25 cellular contexts compared by ENCODE assay signal in genomic region chr5:83484294-83484693, GRCh38. TPM values are rescaled to one million over a fixed set of nuclear protein-coding genes. Genes with fewer than 3 reads are reported as not detected.
A peak's percentile ranks its signal among the peaks of the same experiment; 100 is the strongest.
DNase-seq lines count a peak whose midpoint lies in the region; ATAC-seq, FAIRE-seq and TF ChIP-seq lines count a peak whose summit lies in the region.
"Had no signal": no experiment of that assay in that cellular context is flagged by ENCODE, and none has a peak within 500 bp of the region (broad histone marks: within the 10 kb centered on the region; RNA-seq: fewer than 3 reads in every experiment).

No MANE protein-coding gene starts in this region.

- H4K91ac ChIP-seq in H1 (replicated peaks; ENCODE audit: insufficient read length, low read length) = no peak overlapping the region

- no peak overlapping the region for H2BK5ac ChIP-seq in H1 (ENCODE audit: low read depth, low read length)

- H4K5ac ChIP-seq in H1 (ENCODE audit: insufficient read length, low read depth, low read length) = no peak overlapping the region

- H2AFZ ChIP-seq in H1 (ENCODE audit: low read length) (no peak overlapping the region), neural cell (ENCODE audit: low read depth, low read length) (no peak overlapping the region)
- H2AFZ ChIP-seq: GM23338 had no signal

- peaks cover 22% of the 10 kb centered on the region for H3F3A ChIP-seq in neural cell (ENCODE audit: insufficient read depth, low read length, poor library complexity, severe bottlenecking)

- H3K4me3 ChIP-seq in H1 (ENCODE audit: extremely low read depth in 1 of 4, insufficient read depth in 2 of 4, low read depth in 3 of 4, low read length in 4 of 4) (no peak overlapping the region), neural cell (ENCODE audit: low read length) (peak overlapping the region; percentile 84)
- H3K4me3 ChIP-seq: BLaER1 treated with 17β-estradiol and CSF1 and Interleukin-3, amounts not matched to agents 10 nM and 100 nM; GM23338; HAP-1 had no signal

- peaks cover under 1 to 97% of the 10 kb centered on the region in 2 experiments; a peak in 3 of 4 replicates for H3K79me2 ChIP-seq in H1 (ENCODE audit: control insufficient read depth in 1 of 2, insufficient read depth in 2 of 2, low read length in 2 of 2)
- peaks cover 100% of the 10 kb centered on the region for H3K79me2 ChIP-seq in neural cell (replicated peaks; ENCODE audit: insufficient read depth, low read length)

- ATAC-seq in activated naive CD4-positive, alpha-beta T cell treated with anti-CD3 and anti-CD28 coated beads, Interleukin-2, amount 50 U/mL, for 72 hours = no peak
- ATAC-seq in HG02678 (IDR thresholded peaks at IDR 0.05; ENCODE audit: unreplicated experiment) (no peak), WTC11 (no peak)
- ATAC-seq: GM23338 had no signal

- no peak for FAIRE-seq in H1 (lab: Jason Lieb, UNC)
- FAIRE-seq: A204.1, GM12891, GM18507, H54 had no signal

- POLR2A ChIA-PET in H1 (lab: Charles Lee; ENCODE audit: partially characterized antibody) (interaction anchor here (0.6 kb wide), 1 partner anchor 19 kb away, joined by 3 read pairs; no protein-coding TSS in a partner anchor), WTC11 (lab: Charles Lee) (no interaction called here)

- 93% methylated on average over 2 of the region's 2 CpGs; no CpG with 5 or more reads in 1 of the 2 experiments for WGBS in H1 (ENCODE audit: extremely low coverage in 1 of 2, insufficient coverage in 1 of 2, insufficient read length in 1 of 2, insufficient replicate concordance in 2 of 2, low coverage in 1 of 2, low lambda C conversion rate in 2 of 2, missing lambda C conversion rate in 1 of 2), 2 experiments

- peaks cover 0 to 49% (median 35%) of the 10 kb centered on the region in 4 experiments; a peak in 6 of 8 replicates for H3K36me3 ChIP-seq in H1 (ENCODE audit: control insufficient read depth in 2 of 4, insufficient read depth in 4 of 4, low read length in 3 of 4)
- peaks cover 45% of the 10 kb centered on the region for H3K36me3 ChIP-seq in neural cell (ENCODE audit: insufficient read depth, low read length)
- H3K36me3 ChIP-seq: BE2C; BLaER1 treated with 17β-estradiol and CSF1 and Interleukin-3, amounts not matched to agents 10 nM and 100 nM; HAP-1 had no signal

- H3K9me3 Mint-ChIP-seq in activated naive CD4-positive, alpha-beta T cell treated with anti-CD3 and anti-CD28 coated beads, Interleukin-2, amount 50 U/mL, for 24 hours = no peaks in the 10 kb centered on the region
- H3K9me3 Mint-ChIP-seq in activated naive CD4-positive, alpha-beta T cell treated with anti-CD3 and anti-CD28 coated beads, Interleukin-2, amount 50 U/mL, for 72 hours = peaks cover 4 to 12% of the 10 kb centered on the region in 2 donors
- H3K9me3 Mint-ChIP-seq in T-helper 2 cell treated with Interferon-gamma antibody and Interleukin-4, amounts not matched to agents 5 μg/mL and 100 μg/mL, for 36 hours = no peaks in the 10 kb centered on the region
- H3K9me3 Mint-ChIP-seq in WTC11 = no peaks in the 10 kb centered on the region
- H3K9me3 Mint-ChIP-seq: GM23338 had no signal

- H3K18ac ChIP-seq in H1 (ENCODE audit: extremely low read depth, low read length) = no peak overlapping the region

- H3K9me2 ChIP-seq in neural cell (ENCODE audit: insufficient read depth, low read length) = no peaks in the 10 kb centered on the region

- H2BK15ac ChIP-seq in H1 (ENCODE audit: low read length) = no peak overlapping the region

- H3K27me3 ChIP-seq in H1 (replicated peaks in 1 of 4; ENCODE audit: control insufficient read depth in 3 of 4, extremely low read depth in 1 of 4, insufficient read depth in 3 of 4, low read length in 3 of 4) (no peaks in the 10 kb centered on the region), neural cell (ENCODE audit: insufficient read depth, low read depth, low read length) (no peaks in the 10 kb centered on the region)
- H3K27me3 ChIP-seq: BE2C; BLaER1 treated with 17β-estradiol and CSF1 and Interleukin-3, amounts not matched to agents 10 nM and 100 nM had no signal

- H3K27ac Mint-ChIP-seq in activated naive CD4-positive, alpha-beta T cell treated with anti-CD3 and anti-CD28 coated beads, Interleukin-2, amount 50 U/mL, for 24 hours = peak overlapping the region; percentile 3
- H3K27ac Mint-ChIP-seq in activated naive CD4-positive, alpha-beta T cell treated with anti-CD3 and anti-CD28 coated beads, Interleukin-2, amount 50 U/mL, for 72 hours = no peak overlapping the region
- H3K27ac Mint-ChIP-seq in T-helper 2 cell treated with Interferon-gamma antibody and Interleukin-4, amounts not matched to agents 5 μg/mL and 100 μg/mL, for 36 hours = no peak overlapping the region
- no peak overlapping the region for H3K27ac Mint-ChIP-seq in WTC11
- H3K27ac Mint-ChIP-seq: CD4-positive, alpha-beta memory T cell; GM23338 had no signal

- TF ChIP-seq POLR2A in H1 (IDR thresholded peaks at IDR 0.05; ENCODE audit: control extremely low read depth in 1 of 2, low read depth in 2 of 2, low read length in 2 of 2) = no peak

- H3K9me3 ChIP-seq in H1 (ENCODE audit: insufficient read depth in 2 of 2, low read depth in 1 of 2, low read length in 1 of 2) (no peaks in the 10 kb centered on the region), neural cell (ENCODE audit: low read length) (no peaks in the 10 kb centered on the region)
- H3K9me3 ChIP-seq: BE2C; BLaER1 treated with 17β-estradiol and CSF1 and Interleukin-3, amounts not matched to agents 10 nM and 100 nM; HAP-1 had no signal

- H3K79me1 ChIP-seq in H1 (ENCODE audit: low read depth, low read length) = no peaks in the 10 kb centered on the region

- no peak overlapping the region for H3K9ac ChIP-seq in H1 (replicated peaks in 1 of 4; ENCODE audit: extremely low read depth in 1 of 4, low read depth in 3 of 4, low read length in 3 of 4)
- H3K9ac ChIP-seq in neural cell (ENCODE audit: low read length) = peak overlapping the region; percentile 99
- H3K9ac ChIP-seq: BLaER1 treated with 17β-estradiol and CSF1 and Interleukin-3, amounts not matched to agents 10 nM and 100 nM had no signal

- peak overlapping the region; percentile 96 for H3K56ac ChIP-seq in H1 (replicated peaks; ENCODE audit: insufficient read length, low read depth, low read length)

- DNase-seq in activated naive CD4-positive, alpha-beta T cell treated with anti-CD3 and anti-CD28 coated beads, Interleukin-2, amount 50 U/mL, for 72 hours (ENCODE audit: low spot score in 2 of 2) = no peak
- DNase-seq in H1 (ENCODE audit: low read depth in 1 of 2, low spot score in 2 of 2) (no peak), cerebellum (ENCODE audit: low spot score) (no peak), WTC11 (ENCODE audit: low spot score) (no peak)
- DNase-seq in T-helper 2 cell treated with Interferon-gamma antibody and Interleukin-4, amounts not matched to agents 5 μg/mL and 100 μg/mL, for 36 hours (ENCODE audit: low spot score) = no peak
- DNase-seq: ACHN; AML-193; BE2C; Calu3; CD4-positive, alpha-beta memory T cell; COR-L47; DMS53; DMS79 treated with DMSO at 0.1 percent for 48 hours; GF-D8 had no signal

- no peak overlapping the region for H4K8ac ChIP-seq in H1 (ENCODE audit: extremely low read depth, insufficient read depth, low read length)

- H2BK120ac ChIP-seq in H1 (replicated peaks; ENCODE audit: low read depth, low read length) = no peak overlapping the region

- H2AK5ac ChIP-seq in H1 (ENCODE audit: low read depth, low read length) = no peak overlapping the region

- no peak for TF ChIP-seq RAD21 in H1 (IDR thresholded peaks at IDR 0.05 in 1 of 2, conservative IDR thresholded peaks at IDR 0.05 in 1 of 2; ENCODE audit: low read depth in 2 of 2, low read length in 2 of 2)
- no peak for TF ChIP-seq RAD21 in neural cell (conservative IDR thresholded peaks at IDR 0.05)

- H3K4me2 ChIP-seq in H1 (ENCODE audit: insufficient read depth in 1 of 2, low read depth in 2 of 2, low read length in 2 of 2) (no peak overlapping the region), neural cell (ENCODE audit: low read length) (peak overlapping the region; percentile 89)
- H3K4me2 ChIP-seq: BLaER1 treated with 17β-estradiol and CSF1 and Interleukin-3, amounts not matched to agents 10 nM and 100 nM; GM23338 had no signal

- H3K27ac ChIP-seq in H1 (ENCODE audit: low read depth, low read length) (no peak overlapping the region), neural cell (ENCODE audit: low read length) (peak overlapping the region; percentile 99)
- H3K27ac ChIP-seq: 22Rv1; BLaER1 treated with 17β-estradiol and CSF1 and Interleukin-3, amounts not matched to agents 10 nM and 100 nM had no signal

- CTCF ChIA-PET in H1 (lab: Charles Lee; ENCODE audit: partially characterized antibody) (no interaction called here), WTC11 (lab: Charles Lee) (no interaction called here)

- H3K23ac ChIP-seq in H1 (ENCODE audit: insufficient read length) = no peak overlapping the region

- no peak overlapping the region for H3K14ac ChIP-seq in H1 (ENCODE audit: insufficient read length)

- no peaks in the 10 kb centered on the region for H3K36me3 Mint-ChIP-seq in activated naive CD4-positive, alpha-beta T cell treated with anti-CD3 and anti-CD28 coated beads, Interleukin-2, amount 50 U/mL, for 24 hours
- no peaks in the 10 kb centered on the region for H3K36me3 Mint-ChIP-seq in activated naive CD4-positive, alpha-beta T cell treated with anti-CD3 and anti-CD28 coated beads, Interleukin-2, amount 50 U/mL, for 72 hours
- no peaks in the 10 kb centered on the region for H3K36me3 Mint-ChIP-seq in T-helper 2 cell treated with Interferon-gamma antibody and Interleukin-4, amounts not matched to agents 5 μg/mL and 100 μg/mL, for 36 hours (ENCODE audit: low read depth)
- peaks cover 48% of the 10 kb centered on the region for H3K36me3 Mint-ChIP-seq in WTC11

- TF ChIP-seq CTCF in H1 (IDR thresholded peaks at IDR 0.05; ENCODE audit: control extremely low read depth in 1 of 3, insufficient read depth in 1 of 3, low read depth in 1 of 3, low read length in 3 of 3) = no peak
- no peak for TF ChIP-seq CTCF in neural cell (IDR thresholded peaks at IDR 0.05; ENCODE audit: poor library complexity, severe bottlenecking)
- no peak for TF ChIP-seq CTCF in WTC11 (IDR thresholded peaks at IDR 0.05)

- TF ChIP-seq EP300 in H1 (IDR thresholded peaks at IDR 0.05; ENCODE audit: borderline replicate concordance in 1 of 2, low read depth in 2 of 2, low read length in 2 of 2) (no peak), neural cell (conservative IDR thresholded peaks at IDR 0.05; ENCODE audit: poor library complexity, severe bottlenecking) (no peak)

- H3K4ac ChIP-seq in H1 (replicated peaks; ENCODE audit: insufficient read length, low read depth, low read length) = no peak overlapping the region

- no peak overlapping the region for H2BK20ac ChIP-seq in H1 (ENCODE audit: low read length)

- H3K4me3 Mint-ChIP-seq in activated naive CD4-positive, alpha-beta T cell treated with anti-CD3 and anti-CD28 coated beads, Interleukin-2, amount 50 U/mL, for 24 hours = no peak overlapping the region
- no peak overlapping the region for H3K4me3 Mint-ChIP-seq in T-helper 2 cell treated with Interferon-gamma antibody and Interleukin-4, amounts not matched to agents 5 μg/mL and 100 μg/mL, for 36 hours
- H3K4me3 Mint-ChIP-seq in WTC11 = no peak overlapping the region
- H3K4me3 Mint-ChIP-seq: CD4-positive, alpha-beta memory T cell; GM23338 had no signal

- peaks cover 4% of the 10 kb centered on the region; the same call in 1 of the 2 replicates for H3K23me2 ChIP-seq in H1 (ENCODE audit: low read depth, low read length)

- H3K4me1 ChIP-seq in H1 (replicated peaks in 1 of 4; ENCODE audit: control insufficient read depth in 3 of 4, insufficient read depth in 4 of 4, low read length in 3 of 4) = peaks cover 0 to 7% (median 0%) of the 10 kb centered on the region in 4 experiments; a peak in 1 of 7 replicates
- H3K4me1 ChIP-seq: BE2C; BLaER1 treated with 17β-estradiol and CSF1 and Interleukin-3, amounts not matched to agents 10 nM and 100 nM; HAP-1 had no signal

- H3K4me1 Mint-ChIP-seq in activated naive CD4-positive, alpha-beta T cell treated with anti-CD3 and anti-CD28 coated beads, Interleukin-2, amount 50 U/mL, for 24 hours = no peaks in the 10 kb centered on the region
- H3K4me1 Mint-ChIP-seq in T-helper 2 cell treated with Interferon-gamma antibody and Interleukin-4, amounts not matched to agents 5 μg/mL and 100 μg/mL, for 36 hours (ENCODE audit: low read depth) = no peaks in the 10 kb centered on the region
- peaks cover 43% of the 10 kb centered on the region for H3K4me1 Mint-ChIP-seq in WTC11
- H3K4me1 Mint-ChIP-seq: CD4-positive, alpha-beta memory T cell had no signal

- peaks cover 0 to 1% of the 10 kb centered on the region in 2 experiments for H4K20me1 ChIP-seq in H1 (replicated peaks in 1 of 2; ENCODE audit: control insufficient read depth in 1 of 2, insufficient read depth in 2 of 2, low read length in 2 of 2)
- peaks cover 77% of the 10 kb centered on the region for H4K20me1 ChIP-seq in neural cell (ENCODE audit: insufficient read depth)
- H4K20me1 ChIP-seq: BLaER1 treated with 17β-estradiol and CSF1 and Interleukin-3, amounts not matched to agents 10 nM and 100 nM had no signal

- H2BK12ac ChIP-seq in H1 (ENCODE audit: low read depth, low read length) = no peak overlapping the region

- H3K27me3 Mint-ChIP-seq in activated naive CD4-positive, alpha-beta T cell treated with anti-CD3 and anti-CD28 coated beads, Interleukin-2, amount 50 U/mL, for 24 hours = peaks cover 17% of the 10 kb centered on the region
- H3K27me3 Mint-ChIP-seq in T-helper 2 cell treated with Interferon-gamma antibody and Interleukin-4, amounts not matched to agents 5 μg/mL and 100 μg/mL, for 36 hours (ENCODE audit: low read depth) = peaks cover 4% of the 10 kb centered on the region
- H3K27me3 Mint-ChIP-seq in WTC11 (ENCODE audit: low read depth) = no peaks in the 10 kb centered on the region

RNA-seq across cellular contexts. Expression of gene VCAN, which starts 12.8 kb away (rescaled TPM):
- under 1 TPM; 0.04 to 0.11 TPM for total RNA-seq in activated naive CD4-positive, alpha-beta T cell treated with anti-CD3 and anti-CD28 coated beads, Interleukin-2, amount 50 U/mL, for 72 hours
- 393 and 404 TPM in 2 replicates for total RNA-seq in H1 (2021; fragmentation: NEBNext Ultra II Directional; extraction: Animal tissue kit (Norgen Biotek cat#: 25700))
- 146 and 228 TPM in 2 replicates for polyA plus RNA-seq in H1 (2011; rRNA removed)
- polyA plus RNA-seq in H1 (2011; cell fraction: cytosol; rRNA removed) = 146 TPM
- 472 TPM for polyA plus RNA-seq in H1 (2011; cell fraction: nucleus; rRNA removed)
- 155 to 221 TPM (median 206 TPM) in 4 replicates for polyA plus RNA-seq in H1 (2012, experiment 1 of 2)
- 7.2 TPM for polyA plus RNA-seq in H1 (2012, experiment 2 of 2)
- polyA plus RNA-seq in H1 (2013, experiment 1 of 2) = 331 TPM
- 245 TPM for polyA plus RNA-seq in H1 (2013, experiment 2 of 2)
- 613 and 784 TPM in 2 replicates for polyA minus RNA-seq in H1 (2011; rRNA and poly(A)+ RNA removed)
- 193 TPM for polyA minus RNA-seq in H1 (2011; cell fraction: cytosol; rRNA and poly(A)+ RNA removed)
- 564 TPM for polyA minus RNA-seq in H1 (2011; cell fraction: nucleus; rRNA and poly(A)+ RNA removed)
- 1,185 and 1,274 TPM in 2 replicates for polyA plus RNA-seq in neural cell
- polyA minus RNA-seq in neural cell = 3,969 and 5,103 TPM in 2 replicates
- total RNA-seq in cerebellum = 504 TPM
- total RNA-seq in WTC11 (2021) = 275 to 286 TPM (median 276 TPM) in 3 replicates

Comparison
In these comparisons a context has a peak if more than half of its experiments do, and no peak if none do; other contexts are left out.
1. RNA of gene VCAN, which starts 12.8 kb away (total RNA-seq): 504 TPM in cerebellum (single experiment), 393 to 404 TPM in H1 and 275 to 286 TPM in WTC11; 0.04 to 0.11 TPM in activated naive CD4-positive, alpha-beta T cell treated with anti-CD3 and anti-CD28 coated beads, Interleukin-2, amount 50 U/mL, for 72 hours; every median in the first group is over 100 times any median in the second.